1 cellular context compared by ENCODE assay signal in the genomic region with DNA sequence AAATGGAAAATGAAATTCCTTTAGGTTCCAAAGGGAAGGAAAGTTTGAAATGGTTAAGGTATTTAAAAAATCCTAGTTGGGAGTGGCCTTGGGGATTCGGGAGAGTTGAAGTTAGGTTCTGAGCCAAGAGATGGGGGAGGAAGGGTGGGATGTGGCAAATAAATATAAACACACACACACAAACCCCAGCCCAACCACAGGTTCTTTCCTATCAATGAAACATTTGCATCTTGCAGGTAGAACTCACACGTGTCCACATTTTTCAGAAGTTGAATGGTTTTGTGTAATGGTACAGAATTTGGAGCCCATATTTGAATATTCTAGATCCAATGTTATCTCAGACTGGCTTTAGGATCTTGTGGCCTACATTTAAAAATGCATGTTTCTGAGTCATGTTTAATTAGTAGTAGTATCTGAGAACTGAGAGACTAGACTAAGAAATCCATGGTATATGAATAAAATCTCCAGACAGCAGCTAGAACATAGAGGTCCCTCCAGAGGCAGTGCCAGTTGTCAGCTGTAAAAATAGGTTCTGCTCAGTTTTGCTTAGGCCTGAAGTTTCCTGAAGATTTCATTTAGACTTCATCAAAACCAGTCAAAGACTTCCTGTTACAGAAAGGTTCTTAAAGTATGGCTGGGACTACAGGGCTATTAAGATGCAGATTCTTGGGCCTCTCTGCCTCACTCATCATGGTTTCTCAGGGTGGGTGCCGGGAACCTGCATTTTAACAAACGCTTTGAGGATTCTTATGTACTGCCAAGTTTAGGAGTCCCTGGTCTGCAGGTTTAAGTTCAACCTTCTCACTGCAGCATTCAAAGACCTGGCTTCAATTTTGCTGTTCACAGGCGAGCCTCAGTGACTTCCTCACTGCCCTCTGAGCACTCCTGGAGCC.
TF ChIP-seq lines count a peak whose summit lies in the region.

No MANE protein-coding gene starts in this region.

TF ChIP-seq in IMR-90, 13 proteins besides CTCF, POLR2A, EP300 and RAD21:
- TF ChIP-seq BHLHE40 (IDR thresholded peaks at IDR 0.05; ENCODE audit: low read depth, low read length) (no peak), FOS (IDR thresholded peaks at IDR 0.05; ENCODE audit: low read depth, low read length) (no peak), RCOR1 (IDR thresholded peaks at IDR 0.05; ENCODE audit: insufficient replicate concordance, low read length) (no peak), CHD1 (IDR thresholded peaks at IDR 0.05; ENCODE audit: low read depth, low read length) (no peak), NFE2L2 (IDR thresholded peaks at IDR 0.05; ENCODE audit: low read depth, low read length) (no peak)
